In genomic region chr19:7535035-7535992, GRCh38 we compare ENCODE assay signal across 8 cellular contexts. TPM values are rescaled to one million over a fixed set of nuclear protein-coding genes. Genes with fewer than 3 reads are reported as not detected.
DNase-seq lines count a peak whose midpoint lies in the region; ATAC-seq and TF ChIP-seq lines count a peak whose summit lies in the region.

TSS of gene PNPLA6 (plus strand) at chr19:7535717. CDS start at chr19:7535789, 72 bp downstream.

- DNase-seq in DMS153 treated with DMSO at 0.1 percent for 48 hours (lab: John Stamatoyannopoulos, UW; ENCODE audit: unreplicated experiment) (peak; percentile 83), KG1 (lab: John Stamatoyannopoulos, UW) (peak; percentile 88), myocyte (ENCODE audit: low read depth) (peak; percentile 94)
- DNase-seq in activated T-cell treated with anti-CD3 and anti-CD28 coated beads, Interleukin-2, amount 50 U/mL, for 4 hours = peak; percentile 88
- peak; percentile 83 to 91 for DNase-seq in stimulated activated CD8-positive, alpha-beta memory T cell treated with anti-CD3 and anti-CD28 coated beads, Interleukin-7, amount 100 ng/mL, for 4 hours (ENCODE audit: low read depth in 2 of 2)

- peak; percentile 52 for ATAC-seq in GM21717 (IDR thresholded peaks at IDR 0.05; ENCODE audit: unreplicated experiment)
- ATAC-seq in activated T-cell treated with anti-CD3 and anti-CD28 coated beads, Interleukin-2, amount 50 U/mL, for 4 hours = peak; percentile 79 to 85
- peak; percentile 88 for ATAC-seq in esophagus mucosa

- peak within 1 kb of the TSS; percentile 92 for H3K4me3 Mint-ChIP-seq in activated T-cell treated with anti-CD3 and anti-CD28 coated beads, Interleukin-2, amount 50 U/mL, for 4 hours

- peaks cover 5% of the 10 kb centered on the region for H3K36me3 Mint-ChIP-seq in activated T-cell treated with anti-CD3 and anti-CD28 coated beads, Interleukin-2, amount 50 U/mL, for 4 hours (ENCODE audit: insufficient read depth)

- no peaks in the 10 kb centered on the region for H3K27me3 Mint-ChIP-seq in activated T-cell treated with anti-CD3 and anti-CD28 coated beads, Interleukin-2, amount 50 U/mL, for 4 hours (ENCODE audit: low read depth)

- peaks cover 15% of the 10 kb centered on the region for H3K4me1 Mint-ChIP-seq in activated T-cell treated with anti-CD3 and anti-CD28 coated beads, Interleukin-2, amount 50 U/mL, for 4 hours (ENCODE audit: low read depth)

- H3K9me3 Mint-ChIP-seq in activated T-cell treated with anti-CD3 and anti-CD28 coated beads, Interleukin-2, amount 50 U/mL, for 4 hours = no peaks in the 10 kb centered on the region

TF ChIP-seq in PFSK-1, 5 proteins besides CTCF, POLR2A, EP300 and RAD21:
- TF ChIP-seq POLR2AphosphoS5 (IDR thresholded peaks at IDR 0.05; ENCODE audit: low read depth, low read length) (peak; percentile 66), REST (IDR thresholded peaks at IDR 0.05; ENCODE audit: insufficient read depth in 1 of 2, low read depth in 2 of 2, low read length in 2 of 2) (0 out of 4 replicates have a peak, but pooled peaks of 1 of the 2 experiments have one; percentile 48), TAF1 (IDR thresholded peaks at IDR 0.05; ENCODE audit: borderline replicate concordance, insufficient read depth, low read length) (no peak), FOXP2 (optimal IDR thresholded peaks at IDR 0.05; ENCODE audit: borderline replicate concordance, extremely low read depth, extremely low read length, insufficient read depth) (peak; percentile 80), SIN3A (IDR thresholded peaks at IDR 0.05; ENCODE audit: borderline replicate concordance, insufficient read depth, low read length) (peak; percentile 44; the same call in 1 of the 2 replicates)

RNA-seq across cellular contexts. Expression of gene PNPLA6, which starts in this region (rescaled TPM):
- 97.1 TPM for polyA plus RNA-seq in PFSK-1 (2012; ENCODE audit: insufficient read length, low read depth)
- total RNA-seq in activated T-cell treated with anti-CD3 and anti-CD28 coated beads, Interleukin-2, amount 50 U/mL, for 4 hours = 100 to 1,000 TPM; 106 to 121 (median 107) TPM
- total RNA-seq in esophagus mucosa = 48.1 TPM
- 92.8 and 127 TPM in 2 replicates for total RNA-seq in myocyte
- 104 TPM for polyA plus RNA-seq in myocyte (2012)

Comparison
In these comparisons a context has a peak if more than half of its experiments do, and no peak if none do; other contexts are left out.
1. Peak in every context shown above with its lines: DNase-seq and ATAC-seq.